1 cellular context compared by ENCODE assay signal in the genomic region with DNA sequence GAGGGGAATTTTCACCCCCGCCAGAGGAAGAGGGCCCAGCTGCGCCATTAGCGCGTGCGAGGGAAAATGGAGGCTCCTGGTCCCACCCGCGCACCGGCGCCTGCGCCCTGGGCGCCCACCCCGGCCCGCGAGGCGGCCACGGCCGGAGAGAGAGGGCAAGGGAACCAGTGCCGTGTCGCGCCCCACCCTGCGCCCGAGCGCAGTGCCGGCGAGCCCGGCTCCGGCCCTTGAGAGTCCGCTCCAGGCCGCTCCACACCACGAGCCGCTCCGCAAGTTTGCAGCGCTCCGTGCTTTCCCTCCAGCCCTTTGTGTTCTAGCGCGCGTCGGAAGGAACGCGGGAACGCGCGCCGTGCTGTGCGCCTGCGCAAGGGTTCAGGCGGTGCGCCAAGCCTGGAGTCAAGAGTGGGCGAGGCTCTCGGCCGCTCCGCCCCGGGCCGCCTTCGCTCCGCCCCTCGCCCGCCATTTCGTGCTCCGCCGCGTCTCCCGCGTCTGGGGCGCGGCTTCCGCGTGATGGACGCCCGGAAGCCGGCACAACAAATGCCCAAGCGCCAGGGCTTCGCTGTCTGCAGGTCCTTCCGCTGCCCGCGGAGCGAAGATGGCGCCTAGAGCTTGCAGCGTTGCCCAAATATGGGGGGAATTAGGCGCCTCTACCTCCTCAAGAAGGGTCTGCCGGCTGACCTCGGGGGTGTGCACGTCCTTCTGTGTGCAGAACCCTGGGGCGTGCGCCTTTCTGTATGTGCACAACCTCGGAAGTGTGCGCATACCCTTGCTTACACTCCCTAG.
TF ChIP-seq lines count a peak whose summit lies in the region.

No MANE protein-coding gene starts in this region.

TF ChIP-seq in K562, 482 proteins besides CTCF, POLR2A, EP300 and RAD21 (continued from another document and continues in another):
- TF ChIP-seq, protein P1, sequence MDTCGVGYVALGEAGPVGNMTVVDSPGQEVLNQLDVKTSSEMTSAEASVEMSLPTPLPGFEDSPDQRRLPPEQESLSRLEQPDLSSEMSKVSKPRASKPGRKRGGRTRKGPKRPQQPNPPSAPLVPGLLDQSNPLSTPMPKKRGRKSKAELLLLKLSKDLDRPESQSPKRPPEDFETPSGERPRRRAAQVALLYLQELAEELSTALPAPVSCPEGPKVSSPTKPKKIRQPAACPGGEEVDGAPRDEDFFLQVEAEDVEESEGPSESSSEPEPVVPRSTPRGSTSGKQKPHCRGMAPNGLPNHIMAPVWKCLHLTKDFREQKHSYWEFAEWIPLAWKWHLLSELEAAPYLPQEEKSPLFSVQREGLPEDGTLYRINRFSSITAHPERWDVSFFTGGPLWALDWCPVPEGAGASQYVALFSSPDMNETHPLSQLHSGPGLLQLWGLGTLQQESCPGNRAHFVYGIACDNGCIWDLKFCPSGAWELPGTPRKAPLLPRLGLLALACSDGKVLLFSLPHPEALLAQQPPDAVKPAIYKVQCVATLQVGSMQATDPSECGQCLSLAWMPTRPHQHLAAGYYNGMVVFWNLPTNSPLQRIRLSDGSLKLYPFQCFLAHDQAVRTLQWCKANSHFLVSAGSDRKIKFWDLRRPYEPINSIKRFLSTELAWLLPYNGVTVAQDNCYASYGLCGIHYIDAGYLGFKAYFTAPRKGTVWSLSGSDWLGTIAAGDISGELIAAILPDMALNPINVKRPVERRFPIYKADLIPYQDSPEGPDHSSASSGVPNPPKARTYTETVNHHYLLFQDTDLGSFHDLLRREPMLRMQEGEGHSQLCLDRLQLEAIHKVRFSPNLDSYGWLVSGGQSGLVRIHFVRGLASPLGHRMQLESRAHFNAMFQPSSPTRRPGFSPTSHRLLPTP (IDR thresholded peaks at IDR 0.05; ENCODE audit: borderline replicate concordance, extremely low read depth, insufficient read length), result no peak
- TF ChIP-seq CBFA2T3 (IDR thresholded peaks at IDR 0.05) (no peak), XRCC5 (IDR thresholded peaks at IDR 0.05; ENCODE audit: low read depth, low read length) (peak; percentile 82; the same call in 1 of the 2 replicates), ZNF217 (CRISPR knock-in tag; IDR thresholded peaks at IDR 0.05) (no peak), FOXA1 (IDR thresholded peaks at IDR 0.05; ENCODE audit: borderline replicate concordance) (no peak), ZNF586 (CRISPR knock-in tag; conservative IDR thresholded peaks at IDR 0.05) (no peak), MCM2 (IDR thresholded peaks at IDR 0.05; ENCODE audit: low read depth) (no peak), ZNF445 (CRISPR knock-in tag; IDR thresholded peaks at IDR 0.05; ENCODE audit: low read depth) (no peak), NCOA1 (IDR thresholded peaks at IDR 0.05; ENCODE audit: low read depth) (no peak), GATA2 (CRISPR knock-in tag; IDR thresholded peaks at IDR 0.05) (no peak), SMAD2 (IDR thresholded peaks at IDR 0.05; ENCODE audit: low read depth, low read length) (no peak), NUFIP1 (IDR thresholded peaks at IDR 0.05; ENCODE audit: partially characterized antibody) (peak; percentile 78), BRD4 (IDR thresholded peaks at IDR 0.05) (no peak), NCOA2 (IDR thresholded peaks at IDR 0.05; ENCODE audit: partially characterized antibody in 2 of 2) (no peak), ZNF507 (tag; conservative IDR thresholded peaks at IDR 0.05) (no peak), FOXK1 (CRISPR knock-in tag; IDR thresholded peaks at IDR 0.05; ENCODE audit: borderline replicate concordance) (no peak), DNMT1 (IDR thresholded peaks at IDR 0.05) (no peak), RHOXF2B (CRISPR knock-in tag; conservative IDR thresholded peaks at IDR 0.05) (no peak), ZNF282 (CRISPR knock-in tag; IDR thresholded peaks at IDR 0.05) (no peak), RAD51 (IDR thresholded peaks at IDR 0.05; ENCODE audit: borderline replicate concordance, low read depth) (no peak), ZNF24 (IDR thresholded peaks at IDR 0.05) (no peak), POLR2B (IDR thresholded peaks at IDR 0.05; ENCODE audit: low read depth, partially characterized antibody) (no peak), POLR2H (tag; IDR thresholded peaks at IDR 0.05; ENCODE audit: low read depth) (no peak), ZFP1 (CRISPR knock-in tag; IDR thresholded peaks at IDR 0.05) (no peak), SMARCC2 (IDR thresholded peaks at IDR 0.05; ENCODE audit: low read depth) (no peak), ZNF75A (CRISPR knock-in tag; IDR thresholded peaks at IDR 0.05) (no peak), KDM1A (IDR thresholded peaks at IDR 0.05) (no peak), ELF1 (tag; IDR thresholded peaks at IDR 0.05) (peak; percentile 68), ZNF707 (CRISPR knock-in tag; conservative IDR thresholded peaks at IDR 0.05) (no peak)
- TF ChIP-seq, protein P2, sequence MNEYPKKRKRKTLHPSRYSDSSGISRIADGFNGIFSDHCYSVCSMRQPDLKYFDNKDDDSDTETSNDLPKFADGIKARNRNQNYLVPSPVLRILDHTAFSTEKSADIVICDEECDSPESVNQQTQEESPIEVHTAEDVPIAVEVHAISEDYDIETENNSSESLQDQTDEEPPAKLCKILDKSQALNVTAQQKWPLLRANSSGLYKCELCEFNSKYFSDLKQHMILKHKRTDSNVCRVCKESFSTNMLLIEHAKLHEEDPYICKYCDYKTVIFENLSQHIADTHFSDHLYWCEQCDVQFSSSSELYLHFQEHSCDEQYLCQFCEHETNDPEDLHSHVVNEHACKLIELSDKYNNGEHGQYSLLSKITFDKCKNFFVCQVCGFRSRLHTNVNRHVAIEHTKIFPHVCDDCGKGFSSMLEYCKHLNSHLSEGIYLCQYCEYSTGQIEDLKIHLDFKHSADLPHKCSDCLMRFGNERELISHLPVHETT (CRISPR knock-in tag; conservative IDR thresholded peaks at IDR 0.05 in 1 of 2, IDR thresholded peaks at IDR 0.05 in 1 of 2), result peak in 1 of 2 experiments; percentile 33; a peak in 1 of 4 replicates
- TF ChIP-seq, protein P3, sequence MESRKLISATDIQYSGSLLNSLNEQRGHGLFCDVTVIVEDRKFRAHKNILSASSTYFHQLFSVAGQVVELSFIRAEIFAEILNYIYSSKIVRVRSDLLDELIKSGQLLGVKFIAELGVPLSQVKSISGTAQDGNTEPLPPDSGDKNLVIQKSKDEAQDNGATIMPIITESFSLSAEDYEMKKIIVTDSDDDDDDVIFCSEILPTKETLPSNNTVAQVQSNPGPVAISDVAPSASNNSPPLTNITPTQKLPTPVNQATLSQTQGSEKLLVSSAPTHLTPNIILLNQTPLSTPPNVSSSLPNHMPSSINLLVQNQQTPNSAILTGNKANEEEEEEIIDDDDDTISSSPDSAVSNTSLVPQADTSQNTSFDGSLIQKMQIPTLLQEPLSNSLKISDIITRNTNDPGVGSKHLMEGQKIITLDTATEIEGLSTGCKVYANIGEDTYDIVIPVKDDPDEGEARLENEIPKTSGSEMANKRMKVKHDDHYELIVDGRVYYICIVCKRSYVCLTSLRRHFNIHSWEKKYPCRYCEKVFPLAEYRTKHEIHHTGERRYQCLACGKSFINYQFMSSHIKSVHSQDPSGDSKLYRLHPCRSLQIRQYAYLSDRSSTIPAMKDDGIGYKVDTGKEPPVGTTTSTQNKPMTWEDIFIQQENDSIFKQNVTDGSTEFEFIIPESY (CRISPR knock-in tag; IDR thresholded peaks at IDR 0.05), result peak; percentile 83
- TF ChIP-seq, protein P4, sequence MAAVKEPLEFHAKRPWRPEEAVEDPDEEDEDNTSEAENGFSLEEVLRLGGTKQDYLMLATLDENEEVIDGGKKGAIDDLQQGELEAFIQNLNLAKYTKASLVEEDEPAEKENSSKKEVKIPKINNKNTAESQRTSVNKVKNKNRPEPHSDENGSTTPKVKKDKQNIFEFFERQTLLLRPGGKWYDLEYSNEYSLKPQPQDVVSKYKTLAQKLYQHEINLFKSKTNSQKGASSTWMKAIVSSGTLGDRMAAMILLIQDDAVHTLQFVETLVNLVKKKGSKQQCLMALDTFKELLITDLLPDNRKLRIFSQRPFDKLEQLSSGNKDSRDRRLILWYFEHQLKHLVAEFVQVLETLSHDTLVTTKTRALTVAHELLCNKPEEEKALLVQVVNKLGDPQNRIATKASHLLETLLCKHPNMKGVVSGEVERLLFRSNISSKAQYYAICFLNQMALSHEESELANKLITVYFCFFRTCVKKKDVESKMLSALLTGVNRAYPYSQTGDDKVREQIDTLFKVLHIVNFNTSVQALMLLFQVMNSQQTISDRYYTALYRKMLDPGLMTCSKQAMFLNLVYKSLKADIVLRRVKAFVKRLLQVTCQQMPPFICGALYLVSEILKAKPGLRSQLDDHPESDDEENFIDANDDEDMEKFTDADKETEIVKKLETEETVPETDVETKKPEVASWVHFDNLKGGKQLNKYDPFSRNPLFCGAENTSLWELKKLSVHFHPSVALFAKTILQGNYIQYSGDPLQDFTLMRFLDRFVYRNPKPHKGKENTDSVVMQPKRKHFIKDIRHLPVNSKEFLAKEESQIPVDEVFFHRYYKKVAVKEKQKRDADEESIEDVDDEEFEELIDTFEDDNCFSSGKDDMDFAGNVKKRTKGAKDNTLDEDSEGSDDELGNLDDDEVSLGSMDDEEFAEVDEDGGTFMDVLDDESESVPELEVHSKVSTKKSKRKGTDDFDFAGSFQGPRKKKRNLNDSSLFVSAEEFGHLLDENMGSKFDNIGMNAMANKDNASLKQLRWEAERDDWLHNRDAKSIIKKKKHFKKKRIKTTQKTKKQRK (IDR thresholded peaks at IDR 0.05; ENCODE audit: borderline replicate concordance, low read depth, low read length), result no peak
- TF ChIP-seq, protein P5, sequence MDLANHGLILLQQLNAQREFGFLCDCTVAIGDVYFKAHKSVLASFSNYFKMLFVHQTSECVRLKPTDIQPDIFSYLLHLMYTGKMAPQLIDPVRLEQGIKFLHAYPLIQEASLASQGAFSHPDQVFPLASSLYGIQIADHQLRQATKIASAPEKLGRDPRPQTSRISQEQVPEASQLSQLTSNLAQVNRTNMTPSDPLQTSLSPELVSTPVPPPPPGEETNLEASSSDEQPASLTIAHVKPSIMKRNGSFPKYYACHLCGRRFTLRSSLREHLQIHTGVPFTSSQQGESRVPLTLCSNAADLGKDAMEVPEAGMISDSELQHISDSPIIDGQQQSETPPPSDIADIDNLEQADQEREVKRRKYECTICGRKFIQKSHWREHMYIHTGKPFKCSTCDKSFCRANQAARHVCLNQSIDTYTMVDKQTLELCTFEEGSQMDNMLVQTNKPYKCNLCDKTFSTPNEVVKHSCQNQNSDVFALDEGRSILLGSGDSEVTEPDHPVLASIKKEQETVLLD (IDR thresholded peaks at IDR 0.05), result no peak; the same call in 1 of the 2 replicates
- TF ChIP-seq, protein P6, sequence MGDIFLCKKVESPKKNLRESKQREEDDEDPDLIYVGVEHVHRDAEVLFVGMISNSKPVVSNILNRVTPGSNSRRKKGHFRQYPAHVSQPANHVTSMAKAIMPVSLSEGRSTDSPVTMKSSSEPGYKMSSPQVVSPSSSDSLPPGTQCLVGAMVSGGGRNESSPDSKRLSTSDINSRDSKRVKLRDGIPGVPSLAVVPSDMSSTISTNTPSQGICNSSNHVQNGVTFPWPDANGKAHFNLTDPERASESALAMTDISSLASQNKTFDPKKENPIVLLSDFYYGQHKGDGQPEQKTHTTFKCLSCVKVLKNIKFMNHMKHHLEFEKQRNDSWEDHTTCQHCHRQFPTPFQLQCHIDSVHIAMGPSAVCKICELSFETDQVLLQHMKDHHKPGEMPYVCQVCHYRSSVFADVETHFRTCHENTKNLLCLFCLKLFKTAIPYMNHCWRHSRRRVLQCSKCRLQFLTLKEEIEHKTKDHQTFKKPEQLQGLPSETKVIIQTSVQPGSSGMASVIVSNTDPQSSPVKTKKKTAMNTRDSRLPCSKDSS (IDR thresholded peaks at IDR 0.05; ENCODE audit: low read depth, partially characterized antibody), result no peak
- TF ChIP-seq, protein P7, sequence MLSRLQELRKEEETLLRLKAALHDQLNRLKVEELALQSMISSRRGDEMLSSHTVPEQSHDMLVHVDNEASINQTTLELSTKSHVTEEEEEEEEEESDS (CRISPR knock-in tag; IDR thresholded peaks at IDR 0.05), result no peak
- TF ChIP-seq, protein P8, sequence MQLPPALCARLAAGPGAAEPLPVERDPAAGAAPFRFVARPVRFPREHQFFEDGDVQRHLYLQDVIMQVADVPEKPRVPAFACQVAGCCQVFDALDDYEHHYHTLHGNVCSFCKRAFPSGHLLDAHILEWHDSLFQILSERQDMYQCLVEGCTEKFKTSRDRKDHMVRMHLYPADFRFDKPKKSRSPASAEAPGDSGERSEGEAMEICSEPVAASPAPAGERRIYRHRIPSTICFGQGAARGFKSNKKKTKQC (CRISPR knock-in tag; IDR thresholded peaks at IDR 0.05), result peak; percentile 68; the same call in 1 of the 2 replicates
- TF ChIP-seq, protein P9, sequence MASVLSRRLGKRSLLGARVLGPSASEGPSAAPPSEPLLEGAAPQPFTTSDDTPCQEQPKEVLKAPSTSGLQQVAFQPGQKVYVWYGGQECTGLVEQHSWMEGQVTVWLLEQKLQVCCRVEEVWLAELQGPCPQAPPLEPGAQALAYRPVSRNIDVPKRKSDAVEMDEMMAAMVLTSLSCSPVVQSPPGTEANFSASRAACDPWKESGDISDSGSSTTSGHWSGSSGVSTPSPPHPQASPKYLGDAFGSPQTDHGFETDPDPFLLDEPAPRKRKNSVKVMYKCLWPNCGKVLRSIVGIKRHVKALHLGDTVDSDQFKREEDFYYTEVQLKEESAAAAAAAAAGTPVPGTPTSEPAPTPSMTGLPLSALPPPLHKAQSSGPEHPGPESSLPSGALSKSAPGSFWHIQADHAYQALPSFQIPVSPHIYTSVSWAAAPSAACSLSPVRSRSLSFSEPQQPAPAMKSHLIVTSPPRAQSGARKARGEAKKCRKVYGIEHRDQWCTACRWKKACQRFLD (CRISPR knock-in tag; IDR thresholded peaks at IDR 0.05), result no peak
- TF ChIP-seq, protein P10, sequence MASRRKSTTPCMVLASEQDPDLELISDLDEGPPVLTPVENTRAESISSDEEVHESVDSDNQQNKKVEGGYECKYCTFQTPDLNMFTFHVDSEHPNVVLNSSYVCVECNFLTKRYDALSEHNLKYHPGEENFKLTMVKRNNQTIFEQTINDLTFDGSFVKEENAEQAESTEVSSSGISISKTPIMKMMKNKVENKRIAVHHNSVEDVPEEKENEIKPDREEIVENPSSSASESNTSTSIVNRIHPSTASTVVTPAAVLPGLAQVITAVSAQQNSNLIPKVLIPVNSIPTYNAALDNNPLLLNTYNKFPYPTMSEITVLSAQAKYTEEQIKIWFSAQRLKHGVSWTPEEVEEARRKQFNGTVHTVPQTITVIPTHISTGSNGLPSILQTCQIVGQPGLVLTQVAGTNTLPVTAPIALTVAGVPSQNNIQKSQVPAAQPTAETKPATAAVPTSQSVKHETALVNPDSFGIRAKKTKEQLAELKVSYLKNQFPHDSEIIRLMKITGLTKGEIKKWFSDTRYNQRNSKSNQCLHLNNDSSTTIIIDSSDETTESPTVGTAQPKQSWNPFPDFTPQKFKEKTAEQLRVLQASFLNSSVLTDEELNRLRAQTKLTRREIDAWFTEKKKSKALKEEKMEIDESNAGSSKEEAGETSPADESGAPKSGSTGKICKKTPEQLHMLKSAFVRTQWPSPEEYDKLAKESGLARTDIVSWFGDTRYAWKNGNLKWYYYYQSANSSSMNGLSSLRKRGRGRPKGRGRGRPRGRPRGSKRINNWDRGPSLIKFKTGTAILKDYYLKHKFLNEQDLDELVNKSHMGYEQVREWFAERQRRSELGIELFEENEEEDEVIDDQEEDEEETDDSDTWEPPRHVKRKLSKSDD (conservative IDR thresholded peaks at IDR 0.05; ENCODE audit: low read length), result no peak
- TF ChIP-seq, protein P11, sequence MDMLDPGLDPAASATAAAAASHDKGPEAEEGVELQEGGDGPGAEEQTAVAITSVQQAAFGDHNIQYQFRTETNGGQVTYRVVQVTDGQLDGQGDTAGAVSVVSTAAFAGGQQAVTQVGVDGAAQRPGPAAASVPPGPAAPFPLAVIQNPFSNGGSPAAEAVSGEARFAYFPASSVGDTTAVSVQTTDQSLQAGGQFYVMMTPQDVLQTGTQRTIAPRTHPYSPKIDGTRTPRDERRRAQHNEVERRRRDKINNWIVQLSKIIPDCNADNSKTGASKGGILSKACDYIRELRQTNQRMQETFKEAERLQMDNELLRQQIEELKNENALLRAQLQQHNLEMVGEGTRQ (CRISPR knock-in tag; IDR thresholded peaks at IDR 0.05), result no peak
